Comparison of ENCODE assay signal across 2 cellular contexts in the genomic region with DNA sequence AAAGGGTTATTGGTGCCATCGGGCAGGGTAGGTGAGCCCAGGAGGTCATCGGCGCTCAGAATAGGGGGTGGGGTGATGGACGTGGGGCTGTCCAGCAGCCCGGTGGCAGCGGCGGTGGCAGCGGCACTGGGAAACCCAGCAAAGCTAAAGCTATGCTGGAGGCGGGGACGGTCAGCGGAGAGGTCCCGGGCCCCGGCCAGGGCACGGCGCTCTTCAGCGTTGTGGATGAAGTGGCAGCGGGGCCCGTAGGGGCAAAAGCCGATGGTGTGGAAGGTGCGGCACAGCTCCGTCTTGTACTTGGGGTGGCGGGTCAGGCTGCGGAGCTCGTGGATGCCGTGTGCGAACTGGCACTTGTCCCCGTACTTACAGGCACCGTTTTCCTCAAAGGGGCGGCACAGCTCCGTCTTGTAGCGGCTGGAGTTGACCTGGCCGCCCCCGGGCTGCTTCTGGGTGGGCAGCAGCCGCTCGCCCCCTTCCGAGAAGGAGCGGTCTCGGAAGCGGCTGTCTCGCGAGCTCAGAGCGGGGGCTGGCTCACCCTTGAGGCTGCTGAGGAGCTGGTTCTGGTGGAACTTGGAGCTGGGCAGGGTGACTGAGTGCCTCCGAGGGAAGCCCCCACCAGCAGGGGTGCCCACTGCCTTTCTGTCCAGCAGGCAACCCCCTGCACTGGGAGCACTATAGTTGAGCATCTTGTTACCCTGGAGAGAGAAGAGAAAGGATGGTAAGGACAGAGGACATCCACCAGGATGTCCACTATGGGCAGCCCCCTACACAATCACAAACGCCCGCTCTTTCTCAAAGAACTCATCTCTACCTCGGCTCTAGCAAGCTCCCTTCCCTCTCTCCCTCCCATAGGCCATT.
TF ChIP-seq lines count a peak whose summit lies in the region.

No MANE protein-coding gene starts in this region.

TF ChIP-seq in SK-N-SH, 30 proteins besides CTCF, POLR2A, EP300 and RAD21 (continued from another document):
- no peak for TF ChIP-seq TEAD4 (IDR thresholded peaks at IDR 0.05; ENCODE audit: borderline replicate concordance, insufficient read depth)
- TF ChIP-seq, protein P1, sequence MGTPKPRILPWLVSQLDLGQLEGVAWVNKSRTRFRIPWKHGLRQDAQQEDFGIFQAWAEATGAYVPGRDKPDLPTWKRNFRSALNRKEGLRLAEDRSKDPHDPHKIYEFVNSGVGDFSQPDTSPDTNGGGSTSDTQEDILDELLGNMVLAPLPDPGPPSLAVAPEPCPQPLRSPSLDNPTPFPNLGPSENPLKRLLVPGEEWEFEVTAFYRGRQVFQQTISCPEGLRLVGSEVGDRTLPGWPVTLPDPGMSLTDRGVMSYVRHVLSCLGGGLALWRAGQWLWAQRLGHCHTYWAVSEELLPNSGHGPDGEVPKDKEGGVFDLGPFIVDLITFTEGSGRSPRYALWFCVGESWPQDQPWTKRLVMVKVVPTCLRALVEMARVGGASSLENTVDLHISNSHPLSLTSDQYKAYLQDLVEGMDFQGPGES (IDR thresholded peaks at IDR 0.05; ENCODE audit: low read depth, low read length), result no peak
- no peak for TF ChIP-seq MEF2A (IDR thresholded peaks at IDR 0.05; ENCODE audit: borderline replicate concordance, low read depth)
- no peak for TF ChIP-seq YY1 (IDR thresholded peaks at IDR 0.05; ENCODE audit: low read depth)
- no peak for TF ChIP-seq EZH2phosphoT487 (IDR thresholded peaks at IDR 0.05; ENCODE audit: borderline replicate concordance, low read depth)
- no peak for TF ChIP-seq RXRA (IDR thresholded peaks at IDR 0.05; ENCODE audit: borderline replicate concordance, low read depth)
- no peak for TF ChIP-seq RFX5 (IDR thresholded peaks at IDR 0.05; ENCODE audit: low read length)

TF ChIP-seq in SK-N-SH treated with all-trans-retinoic acid at 6 μM for 48 hours, 23 proteins besides CTCF, POLR2A, EP300 and RAD21 (continued from another document):
- TF ChIP-seq, protein P2, sequence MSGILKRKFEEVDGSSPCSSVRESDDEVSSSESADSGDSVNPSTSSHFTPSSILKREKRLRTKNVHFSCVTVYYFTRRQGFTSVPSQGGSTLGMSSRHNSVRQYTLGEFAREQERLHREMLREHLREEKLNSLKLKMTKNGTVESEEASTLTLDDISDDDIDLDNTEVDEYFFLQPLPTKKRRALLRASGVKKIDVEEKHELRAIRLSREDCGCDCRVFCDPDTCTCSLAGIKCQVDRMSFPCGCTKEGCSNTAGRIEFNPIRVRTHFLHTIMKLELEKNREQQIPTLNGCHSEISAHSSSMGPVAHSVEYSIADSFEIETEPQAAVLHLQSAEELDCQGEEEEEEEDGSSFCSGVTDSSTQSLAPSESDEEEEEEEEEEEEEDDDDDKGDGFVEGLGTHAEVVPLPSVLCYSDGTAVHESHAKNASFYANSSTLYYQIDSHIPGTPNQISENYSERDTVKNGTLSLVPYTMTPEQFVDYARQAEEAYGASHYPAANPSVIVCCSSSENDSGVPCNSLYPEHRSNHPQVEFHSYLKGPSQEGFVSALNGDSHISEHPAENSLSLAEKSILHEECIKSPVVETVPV (CRISPR knock-in tag; IDR thresholded peaks at IDR 0.05), result no peak
- TF ChIP-seq, protein P3, sequence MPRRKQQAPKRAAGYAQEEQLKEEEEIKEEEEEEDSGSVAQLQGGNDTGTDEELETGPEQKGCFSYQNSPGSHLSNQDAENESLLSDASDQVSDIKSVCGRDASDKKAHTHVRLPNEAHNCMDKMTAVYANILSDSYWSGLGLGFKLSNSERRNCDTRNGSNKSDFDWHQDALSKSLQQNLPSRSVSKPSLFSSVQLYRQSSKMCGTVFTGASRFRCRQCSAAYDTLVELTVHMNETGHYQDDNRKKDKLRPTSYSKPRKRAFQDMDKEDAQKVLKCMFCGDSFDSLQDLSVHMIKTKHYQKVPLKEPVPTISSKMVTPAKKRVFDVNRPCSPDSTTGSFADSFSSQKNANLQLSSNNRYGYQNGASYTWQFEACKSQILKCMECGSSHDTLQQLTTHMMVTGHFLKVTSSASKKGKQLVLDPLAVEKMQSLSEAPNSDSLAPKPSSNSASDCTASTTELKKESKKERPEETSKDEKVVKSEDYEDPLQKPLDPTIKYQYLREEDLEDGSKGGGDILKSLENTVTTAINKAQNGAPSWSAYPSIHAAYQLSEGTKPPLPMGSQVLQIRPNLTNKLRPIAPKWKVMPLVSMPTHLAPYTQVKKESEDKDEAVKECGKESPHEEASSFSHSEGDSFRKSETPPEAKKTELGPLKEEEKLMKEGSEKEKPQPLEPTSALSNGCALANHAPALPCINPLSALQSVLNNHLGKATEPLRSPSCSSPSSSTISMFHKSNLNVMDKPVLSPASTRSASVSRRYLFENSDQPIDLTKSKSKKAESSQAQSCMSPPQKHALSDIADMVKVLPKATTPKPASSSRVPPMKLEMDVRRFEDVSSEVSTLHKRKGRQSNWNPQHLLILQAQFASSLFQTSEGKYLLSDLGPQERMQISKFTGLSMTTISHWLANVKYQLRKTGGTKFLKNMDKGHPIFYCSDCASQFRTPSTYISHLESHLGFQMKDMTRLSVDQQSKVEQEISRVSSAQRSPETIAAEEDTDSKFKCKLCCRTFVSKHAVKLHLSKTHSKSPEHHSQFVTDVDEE (CRISPR knock-in tag; IDR thresholded peaks at IDR 0.05), result no peak
- no peak for TF ChIP-seq ZFP3 (CRISPR knock-in tag; IDR thresholded peaks at IDR 0.05)
- TF ChIP-seq PPARA (CRISPR knock-in tag; IDR thresholded peaks at IDR 0.05; ENCODE audit: borderline replicate concordance), result no peak
- no peak for TF ChIP-seq ZC3H10 (CRISPR knock-in tag; IDR thresholded peaks at IDR 0.05)
- no peak for TF ChIP-seq ISL1 (CRISPR knock-in tag; IDR thresholded peaks at IDR 0.05)
- no peak for TF ChIP-seq ZFP30 (CRISPR knock-in tag; IDR thresholded peaks at IDR 0.05)
- no peak for TF ChIP-seq ESRRG (CRISPR knock-in tag; IDR thresholded peaks at IDR 0.05)
